ENCODE assay signal across 10 cellular contexts in genomic region chr2:98869272-98869641, GRCh38.
DNase-seq lines count a peak whose midpoint lies in the region; ATAC-seq, FAIRE-seq and TF ChIP-seq lines count a peak whose summit lies in the region.
"Had no signal": no experiment of that assay in that cellular context is flagged by ENCODE, and none has a peak within 500 bp of the region (broad histone marks: within the 10 kb centered on the region; RNA-seq: fewer than 3 reads in every experiment).

No MANE protein-coding gene starts in this region.

- WGBS in H9 (ENCODE audit: extremely low coverage, insufficient read length, low lambda C conversion rate) = no CpG with 5 or more reads among the region's 10 CpGs
- no CpG with 5 or more reads among the region's 10 CpGs for WGBS in trophoblast cell (ENCODE audit: extremely low coverage, insufficient coverage, insufficient read length)

- H3K4me1 ChIP-seq in H9 (ENCODE audit: insufficient read depth, low read length) = no peaks in the 10 kb centered on the region; the same call in 1 of the 2 replicates
- peaks cover 11 to 31% of the 10 kb centered on the region in 2 donors for H3K4me1 ChIP-seq in duodenal mucosa (ENCODE audit: control insufficient read depth in 1 of 2, insufficient read depth in 2 of 2, low read length in 2 of 2)
- H3K4me1 ChIP-seq in trophoblast cell (ENCODE audit: control insufficient read depth in 1 of 2, insufficient read depth in 2 of 2, low read length in 2 of 2) = no peaks in the 10 kb centered on the region

- no peak overlapping the region for H2BK120ac ChIP-seq in H9 (ENCODE audit: low read depth, low read length, poor library complexity, severe bottlenecking)
- H2BK120ac ChIP-seq in trophoblast cell (ENCODE audit: insufficient read depth, low read length, poor library complexity) = no peak overlapping the region

- H2AFZ ChIP-seq in H9 (ENCODE audit: low read length) = no peak overlapping the region
- no peak overlapping the region for H2AFZ ChIP-seq in trophoblast cell (ENCODE audit: insufficient read depth, low read length, poor library complexity)

- H4K20me1 ChIP-seq in H9 (ENCODE audit: control insufficient read depth, insufficient read depth, insufficient read length) = no peaks in the 10 kb centered on the region

- H2BK15ac ChIP-seq in H9 (ENCODE audit: low read depth, low read length) = no peak overlapping the region

- no peaks in the 10 kb centered on the region for H3K9me3 Mint-ChIP-seq in H9
- no peaks in the 10 kb centered on the region for H3K9me3 Mint-ChIP-seq in endothelial cell (ENCODE audit: unreplicated experiment)

- H3K79me2 ChIP-seq in H9 (ENCODE audit: insufficient read depth, low read length) (no peaks in the 10 kb centered on the region), trophoblast cell (ENCODE audit: control insufficient read depth, insufficient read depth, low read length, poor library complexity) (no peaks in the 10 kb centered on the region)

- no peak overlapping the region for H3K56ac ChIP-seq in H9 (ENCODE audit: insufficient read length, low read depth, low read length)

- no peaks in the 10 kb centered on the region for H3K27me3 Mint-ChIP-seq in H9 (ENCODE audit: low read depth)
- H3K27me3 Mint-ChIP-seq in endothelial cell (ENCODE audit: unreplicated experiment) = peaks cover 4% of the 10 kb centered on the region

- H3K14ac ChIP-seq in H9 (ENCODE audit: insufficient read depth, low read length) (no peak overlapping the region), trophoblast cell (ENCODE audit: low read length) (no peak overlapping the region)

- H3K4ac ChIP-seq in H9 (ENCODE audit: low read depth, low read length) (no peak overlapping the region), trophoblast cell (ENCODE audit: low read depth, low read length) (no peak overlapping the region)

- H3K9ac ChIP-seq in H9 (ENCODE audit: extremely low read depth, insufficient read length, low read length) = no peak overlapping the region
- peak overlapping the region; percentile 57 to 68 for H3K9ac ChIP-seq in duodenal mucosa (ENCODE audit: low read depth in 1 of 2, low read length in 2 of 2)
- no peak overlapping the region for H3K9ac ChIP-seq in trophoblast cell (ENCODE audit: low read length)

- no peak for FAIRE-seq in frontal cortex (lab: Jason Lieb, UNC)

- H3K27ac ChIP-seq in H9 (ENCODE audit: insufficient read length, low read depth, low read length) (no peak overlapping the region), duodenal mucosa (ENCODE audit: low read depth, low read length) (peak overlapping the region; percentile 79), trophoblast cell (ENCODE audit: low read depth, low read length) (no peak overlapping the region)

- H3K4me3 Mint-ChIP-seq in H9 = no peak overlapping the region
- H3K4me3 Mint-ChIP-seq in endothelial cell (ENCODE audit: unreplicated experiment) = no peak overlapping the region

- H3K4me3 ChIP-seq in duodenal mucosa (ENCODE audit: low read depth in 1 of 2, low read length in 2 of 2) (peak overlapping the region; percentile 66 to 75), trophoblast cell (ENCODE audit: low read depth, low read length) (no peak overlapping the region)

- H3K23ac ChIP-seq in H9 (ENCODE audit: insufficient read length, low read depth, low read length) (no peak overlapping the region), trophoblast cell (ENCODE audit: low read length) (no peak overlapping the region)

- H2BK12ac ChIP-seq in H9 (ENCODE audit: insufficient read length, low read depth, low read length) = no peak overlapping the region
- no peak overlapping the region for H2BK12ac ChIP-seq in trophoblast cell (ENCODE audit: low read length)

- H3K36me3 ChIP-seq in duodenal mucosa (ENCODE audit: control insufficient read depth in 1 of 2, insufficient read depth in 2 of 2, low read length in 2 of 2) (no peaks in the 10 kb centered on the region), trophoblast cell (ENCODE audit: control insufficient read depth in 1 of 2, insufficient read depth in 2 of 2, low read length in 2 of 2) (no peaks in the 10 kb centered on the region)

- no peak overlapping the region for H3K27ac Mint-ChIP-seq in H9
- H3K27ac Mint-ChIP-seq in endothelial cell (ENCODE audit: unreplicated experiment) = no peak overlapping the region

- H3K27me3 ChIP-seq in H9 (ENCODE audit: insufficient read depth, low read length) (no peaks in the 10 kb centered on the region), duodenal mucosa (ENCODE audit: control insufficient read depth in 1 of 2, insufficient read depth in 2 of 2, low read length in 2 of 2) (no peaks in the 10 kb centered on the region), trophoblast cell (ENCODE audit: insufficient read depth, low read length) (no peaks in the 10 kb centered on the region)

- no peak overlapping the region for H4K12ac ChIP-seq in trophoblast cell (ENCODE audit: low read depth, low read length)

- no peak overlapping the region for H3T11ph ChIP-seq in H9 (ENCODE audit: low read length)

- no peak overlapping the region for H2BK5ac ChIP-seq in H9 (ENCODE audit: insufficient read length, low read length)
- no peak overlapping the region for H2BK5ac ChIP-seq in trophoblast cell (ENCODE audit: low read depth, low read length, poor library complexity)

- no peak overlapping the region for H2BK20ac ChIP-seq in H9 (ENCODE audit: low read depth, low read length, poor library complexity, severe bottlenecking)

- no peaks in the 10 kb centered on the region for H3K79me1 ChIP-seq in H9 (ENCODE audit: insufficient read depth, low read depth, low read length, poor library complexity, severe bottlenecking)
- H3K79me1 ChIP-seq in trophoblast cell (ENCODE audit: low read length) = no peaks in the 10 kb centered on the region

- H4K5ac ChIP-seq in H9 (ENCODE audit: insufficient read length, low read depth, low read length) = no peak overlapping the region

- H3K18ac ChIP-seq in H9 (ENCODE audit: insufficient read length, low read depth, low read length) (no peak overlapping the region), trophoblast cell (ENCODE audit: low read length) (no peak overlapping the region)

- DNase-seq in H9 (peak; percentile 48), NCI-H2171 treated with DMSO at 0.1 percent for 48 hours (lab: John Stamatoyannopoulos, UW) (peak; percentile 64), trophoblast cell (peak; percentile 97 to 99), endothelial cell (ENCODE audit: low spot score) (no peak), frontal cortex (ENCODE audit: low spot score in 2 of 2) (no peak), left lobe of liver (ENCODE audit: low spot score) (no peak)
- DNase-seq: DND-41; stimulated activated CD4-positive, alpha-beta T cell treated with anti-CD3 and anti-CD28 coated beads, Interleukin-1b, Interleukin-23, amount 100 ng/mL, for 48 hours had no signal

- H3K4me2 ChIP-seq in H9 (ENCODE audit: insufficient read depth, insufficient read length, low read length) (no peak overlapping the region), trophoblast cell (ENCODE audit: low read length) (no peak overlapping the region)

- no peaks in the 10 kb centered on the region for H3K23me2 ChIP-seq in H9 (ENCODE audit: insufficient read length, low read depth, low read length, poor library complexity, severe bottlenecking)

- H3K4me1 Mint-ChIP-seq in H9 = peaks cover 14 to 16% of the 10 kb centered on the region in 2 experiments
- H3K4me1 Mint-ChIP-seq in endothelial cell (ENCODE audit: unreplicated experiment) = no peaks in the 10 kb centered on the region

- no peak overlapping the region for H2AK5ac ChIP-seq in H9 (ENCODE audit: insufficient read length, low read length)
- H2AK5ac ChIP-seq in trophoblast cell (ENCODE audit: low read length) = no peak overlapping the region

- no peak for ATAC-seq in GM18907 (IDR thresholded peaks at IDR 0.05; ENCODE audit: unreplicated experiment)
- ATAC-seq in left lobe of liver = no peak

- no peak overlapping the region for H4K8ac ChIP-seq in H9 (replicated peaks; ENCODE audit: insufficient read length, low read depth, low read length)
- no peak overlapping the region for H4K8ac ChIP-seq in trophoblast cell (ENCODE audit: low read depth, low read length)

- H3K9me3 ChIP-seq in H9 (ENCODE audit: control insufficient read depth, low read depth, low read length) (no peaks in the 10 kb centered on the region), duodenal mucosa (ENCODE audit: control insufficient read depth in 1 of 2, low read length in 2 of 2) (no peaks in the 10 kb centered on the region), trophoblast cell (ENCODE audit: insufficient read depth, low read depth, low read length) (peaks cover 4% of the 10 kb centered on the region)

- H3K36me3 Mint-ChIP-seq in H9 (ENCODE audit: insufficient read depth in 1 of 3, low read depth in 3 of 3) (no peaks in the 10 kb centered on the region), endothelial cell (ENCODE audit: low read depth, unreplicated experiment) (no peaks in the 10 kb centered on the region)

- TF ChIP-seq CTCF in H9 (conservative IDR thresholded peaks at IDR 0.05) (no peak), endothelial cell (IDR thresholded peaks at IDR 0.05; ENCODE audit: unreplicated experiment) (no peak)

- H4K91ac ChIP-seq in H9 (ENCODE audit: insufficient read length, low read depth, low read length) (no peak overlapping the region), trophoblast cell (ENCODE audit: low read depth, low read length) (no peak overlapping the region)

Comparison
In these comparisons a context has a peak if more than half of its experiments do, and no peak if none do; other contexts are left out.
1. DNase-seq: peak in H9 (single experiment), NCI-H2171 treated with DMSO at 0.1 percent for 48 hours (single experiment) and trophoblast cell (2 of 2); none in endothelial cell (single experiment), frontal cortex (0 of 2) and left lobe of liver (single experiment).
2. H3K9ac ChIP-seq: peak in duodenal mucosa (2 of 2); none in H9 (single experiment) and trophoblast cell (single experiment).